1 cellular context compared by ENCODE assay signal in genomic region chr1:18161690-18162089, GRCh38.
TF ChIP-seq lines count a peak whose summit lies in the region.

No MANE protein-coding gene starts in this region.

TF ChIP-seq in HepG2, 621 proteins besides CTCF, POLR2A, EP300 and RAD21 (continued from another document):
- no peak for TF ChIP-seq ATF6 (CRISPR knock-in tag; conservative IDR thresholded peaks at IDR 0.05)
- no peak for TF ChIP-seq TOE1 (CRISPR knock-in tag; IDR thresholded peaks at IDR 0.05)
- no peak for TF ChIP-seq ATF7 (IDR thresholded peaks at IDR 0.05)
- TF ChIP-seq ATF7 (CRISPR knock-in tag; IDR thresholded peaks at IDR 0.05) = no peak
- peak; percentile 67; the same call in 1 of the 2 replicates for TF ChIP-seq ZNF768 (CRISPR knock-in tag; IDR thresholded peaks at IDR 0.05)
- TF ChIP-seq ZFP82 (CRISPR knock-in tag; IDR thresholded peaks at IDR 0.05; ENCODE audit: borderline replicate concordance) = no peak
